In the genomic region with DNA sequence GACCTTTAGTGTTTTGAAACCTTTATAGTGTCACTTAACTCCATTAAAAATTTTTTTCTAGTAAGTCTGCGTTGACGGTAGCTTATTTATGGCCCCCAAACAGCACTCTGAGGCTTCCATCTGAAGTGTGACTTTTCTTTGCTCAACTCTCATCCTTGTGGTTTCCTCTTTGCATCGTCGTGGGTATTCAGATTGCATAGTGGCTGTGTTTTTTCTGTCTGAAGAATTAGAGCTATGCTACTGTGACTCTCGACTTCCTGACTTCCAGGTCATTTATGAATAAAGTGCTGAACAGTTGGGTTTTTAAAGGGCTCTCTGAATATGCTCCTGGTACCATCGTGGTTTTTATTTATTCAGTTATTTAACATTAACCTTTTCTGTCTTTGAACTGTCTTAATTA, we compare ENCODE assay signal across 1 cellular context.
TF ChIP-seq lines count a peak whose summit lies in the region.

No MANE protein-coding gene starts in this region.

TF ChIP-seq in GM12878, 131 proteins besides CTCF, POLR2A, EP300 and RAD21 (continued from another document):
- TF ChIP-seq, protein P1, sequence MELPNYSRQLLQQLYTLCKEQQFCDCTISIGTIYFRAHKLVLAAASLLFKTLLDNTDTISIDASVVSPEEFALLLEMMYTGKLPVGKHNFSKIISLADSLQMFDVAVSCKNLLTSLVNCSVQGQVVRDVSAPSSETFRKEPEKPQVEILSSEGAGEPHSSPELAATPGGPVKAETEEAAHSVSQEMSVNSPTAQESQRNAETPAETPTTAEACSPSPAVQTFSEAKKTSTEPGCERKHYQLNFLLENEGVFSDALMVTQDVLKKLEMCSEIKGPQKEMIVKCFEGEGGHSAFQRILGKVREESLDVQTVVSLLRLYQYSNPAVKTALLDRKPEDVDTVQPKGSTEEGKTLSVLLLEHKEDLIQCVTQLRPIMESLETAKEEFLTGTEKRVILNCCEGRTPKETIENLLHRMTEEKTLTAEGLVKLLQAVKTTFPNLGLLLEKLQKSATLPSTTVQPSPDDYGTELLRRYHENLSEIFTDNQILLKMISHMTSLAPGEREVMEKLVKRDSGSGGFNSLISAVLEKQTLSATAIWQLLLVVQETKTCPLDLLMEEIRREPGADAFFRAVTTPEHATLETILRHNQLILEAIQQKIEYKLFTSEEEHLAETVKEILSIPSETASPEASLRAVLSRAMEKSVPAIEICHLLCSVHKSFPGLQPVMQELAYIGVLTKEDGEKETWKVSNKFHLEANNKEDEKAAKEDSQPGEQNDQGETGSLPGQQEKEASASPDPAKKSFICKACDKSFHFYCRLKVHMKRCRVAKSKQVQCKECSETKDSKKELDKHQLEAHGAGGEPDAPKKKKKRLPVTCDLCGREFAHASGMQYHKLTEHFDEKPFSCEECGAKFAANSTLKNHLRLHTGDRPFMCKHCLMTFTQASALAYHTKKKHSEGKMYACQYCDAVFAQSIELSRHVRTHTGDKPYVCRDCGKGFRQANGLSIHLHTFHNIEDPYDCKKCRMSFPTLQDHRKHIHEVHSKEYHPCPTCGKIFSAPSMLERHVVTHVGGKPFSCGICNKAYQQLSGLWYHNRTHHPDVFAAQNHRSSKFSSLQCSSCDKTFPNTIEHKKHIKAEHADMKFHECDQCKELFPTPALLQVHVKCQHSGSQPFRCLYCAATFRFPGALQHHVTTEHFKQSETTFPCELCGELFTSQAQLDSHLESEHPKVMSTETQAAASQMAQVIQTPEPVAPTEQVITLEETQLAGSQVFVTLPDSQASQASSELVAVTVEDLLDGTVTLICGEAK (IDR thresholded peaks at IDR 0.05; ENCODE audit: borderline replicate concordance), result peak; percentile 80
- TF ChIP-seq CREB1 (IDR thresholded peaks at IDR 0.05; ENCODE audit: low read depth) (0 out of 2 replicates have a peak, but pooled peaks have one; percentile 26), RUNX3 (IDR thresholded peaks at IDR 0.05; ENCODE audit: low read length) (peak; percentile 92), ZNF384 (IDR thresholded peaks at IDR 0.05; ENCODE audit: borderline replicate concordance, low read depth, low read length) (0 out of 2 replicates have a peak, but pooled peaks have one; percentile 1), ATF7 (IDR thresholded peaks at IDR 0.05; ENCODE audit: low read depth) (no peak), CBFB (IDR thresholded peaks at IDR 0.05; ENCODE audit: low read depth) (0 out of 2 replicates have a peak, but pooled peaks have one; percentile 35), BACH1 (IDR thresholded peaks at IDR 0.05; ENCODE audit: borderline replicate concordance) (no peak), HDAC2 (IDR thresholded peaks at IDR 0.05) (no peak)
- TF ChIP-seq, protein P2, sequence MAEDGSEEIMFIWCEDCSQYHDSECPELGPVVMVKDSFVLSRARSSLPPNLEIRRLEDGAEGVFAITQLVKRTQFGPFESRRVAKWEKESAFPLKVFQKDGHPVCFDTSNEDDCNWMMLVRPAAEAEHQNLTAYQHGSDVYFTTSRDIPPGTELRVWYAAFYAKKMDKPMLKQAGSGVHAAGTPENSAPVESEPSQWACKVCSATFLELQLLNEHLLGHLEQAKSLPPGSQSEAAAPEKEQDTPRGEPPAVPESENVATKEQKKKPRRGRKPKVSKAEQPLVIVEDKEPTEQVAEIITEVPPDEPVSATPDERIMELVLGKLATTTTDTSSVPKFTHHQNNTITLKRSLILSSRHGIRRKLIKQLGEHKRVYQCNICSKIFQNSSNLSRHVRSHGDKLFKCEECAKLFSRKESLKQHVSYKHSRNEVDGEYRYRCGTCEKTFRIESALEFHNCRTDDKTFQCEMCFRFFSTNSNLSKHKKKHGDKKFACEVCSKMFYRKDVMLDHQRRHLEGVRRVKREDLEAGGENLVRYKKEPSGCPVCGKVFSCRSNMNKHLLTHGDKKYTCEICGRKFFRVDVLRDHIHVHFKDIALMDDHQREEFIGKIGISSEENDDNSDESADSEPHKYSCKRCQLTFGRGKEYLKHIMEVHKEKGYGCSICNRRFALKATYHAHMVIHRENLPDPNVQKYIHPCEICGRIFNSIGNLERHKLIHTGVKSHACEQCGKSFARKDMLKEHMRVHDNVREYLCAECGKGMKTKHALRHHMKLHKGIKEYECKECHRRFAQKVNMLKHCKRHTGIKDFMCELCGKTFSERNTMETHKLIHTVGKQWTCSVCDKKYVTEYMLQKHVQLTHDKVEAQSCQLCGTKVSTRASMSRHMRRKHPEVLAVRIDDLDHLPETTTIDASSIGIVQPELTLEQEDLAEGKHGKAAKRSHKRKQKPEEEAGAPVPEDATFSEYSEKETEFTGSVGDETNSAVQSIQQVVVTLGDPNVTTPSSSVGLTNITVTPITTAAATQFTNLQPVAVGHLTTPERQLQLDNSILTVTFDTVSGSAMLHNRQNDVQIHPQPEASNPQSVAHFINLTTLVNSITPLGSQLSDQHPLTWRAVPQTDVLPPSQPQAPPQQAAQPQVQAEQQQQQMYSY (CRISPR knock-in tag; IDR thresholded peaks at IDR 0.05), result no peak
- TF ChIP-seq, protein P3, sequence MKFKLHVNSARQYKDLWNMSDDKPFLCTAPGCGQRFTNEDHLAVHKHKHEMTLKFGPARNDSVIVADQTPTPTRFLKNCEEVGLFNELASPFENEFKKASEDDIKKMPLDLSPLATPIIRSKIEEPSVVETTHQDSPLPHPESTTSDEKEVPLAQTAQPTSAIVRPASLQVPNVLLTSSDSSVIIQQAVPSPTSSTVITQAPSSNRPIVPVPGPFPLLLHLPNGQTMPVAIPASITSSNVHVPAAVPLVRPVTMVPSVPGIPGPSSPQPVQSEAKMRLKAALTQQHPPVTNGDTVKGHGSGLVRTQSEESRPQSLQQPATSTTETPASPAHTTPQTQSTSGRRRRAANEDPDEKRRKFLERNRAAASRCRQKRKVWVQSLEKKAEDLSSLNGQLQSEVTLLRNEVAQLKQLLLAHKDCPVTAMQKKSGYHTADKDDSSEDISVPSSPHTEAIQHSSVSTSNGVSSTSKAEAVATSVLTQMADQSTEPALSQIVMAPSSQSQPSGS (IDR thresholded peaks at IDR 0.05; ENCODE audit: low read length), result peak; percentile 20; the same call in 1 of the 2 replicates
